ENCODE assay signal across 1 cellular context in genomic region chr7:100102950-100103840, GRCh38.
TF ChIP-seq lines count a peak whose summit lies in the region.

No MANE protein-coding gene starts in this region.

TF ChIP-seq in GM23338, 12 proteins besides CTCF, POLR2A, EP300 and RAD21 (continued from another document):
- TF ChIP-seq ZNF462 (CRISPR knock-in tag; IDR thresholded peaks at IDR 0.05) (no peak), NANOG (IDR thresholded peaks at IDR 0.05; ENCODE audit: borderline replicate concordance) (no peak), CREB1 (CRISPR knock-in tag; IDR thresholded peaks at IDR 0.05; ENCODE audit: low read depth) (no peak), POLR2AphosphoS5 (IDR thresholded peaks at IDR 0.05; ENCODE audit: low read depth) (no peak), JUNB (IDR thresholded peaks at IDR 0.05; ENCODE audit: unreplicated experiment) (no peak), ZNF114 (CRISPR knock-in tag; IDR thresholded peaks at IDR 0.05) (no peak)
- TF ChIP-seq, protein P1, sequence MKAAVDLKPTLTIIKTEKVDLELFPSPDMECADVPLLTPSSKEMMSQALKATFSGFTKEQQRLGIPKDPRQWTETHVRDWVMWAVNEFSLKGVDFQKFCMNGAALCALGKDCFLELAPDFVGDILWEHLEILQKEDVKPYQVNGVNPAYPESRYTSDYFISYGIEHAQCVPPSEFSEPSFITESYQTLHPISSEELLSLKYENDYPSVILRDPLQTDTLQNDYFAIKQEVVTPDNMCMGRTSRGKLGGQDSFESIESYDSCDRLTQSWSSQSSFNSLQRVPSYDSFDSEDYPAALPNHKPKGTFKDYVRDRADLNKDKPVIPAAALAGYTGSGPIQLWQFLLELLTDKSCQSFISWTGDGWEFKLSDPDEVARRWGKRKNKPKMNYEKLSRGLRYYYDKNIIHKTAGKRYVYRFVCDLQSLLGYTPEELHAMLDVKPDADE (IDR thresholded peaks at IDR 0.05) = no peak
